1 cellular context compared by ENCODE assay signal in the genomic region with DNA sequence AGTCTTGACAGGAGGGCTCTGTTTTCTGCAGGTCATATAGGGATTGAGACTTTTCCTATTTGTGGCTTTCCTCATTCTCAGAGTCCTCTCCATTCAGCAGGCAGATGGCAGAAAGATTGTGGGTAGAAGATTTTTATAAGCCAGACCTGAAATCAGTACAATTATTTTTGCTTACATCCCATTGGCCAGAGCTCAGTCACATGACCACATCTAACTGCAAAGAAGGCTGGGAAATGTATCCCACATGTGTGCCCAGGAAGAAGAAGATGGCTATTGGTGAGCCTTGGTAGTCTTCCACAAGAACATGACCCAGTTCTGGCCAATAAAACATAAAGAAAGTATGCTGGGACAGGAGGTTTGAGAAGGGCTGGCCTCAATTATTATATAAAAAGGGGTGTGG.
TF ChIP-seq lines count a peak whose summit lies in the region.

No MANE protein-coding gene starts in this region.

TF ChIP-seq in H1, 55 proteins besides CTCF, POLR2A, EP300 and RAD21:
- TF ChIP-seq BCL11A (IDR thresholded peaks at IDR 0.05; ENCODE audit: low read depth in 2 of 2, low read length in 2 of 2): no peak
- TF ChIP-seq SP4 (IDR thresholded peaks at IDR 0.05; ENCODE audit: low read length): no peak
- TF ChIP-seq KDM4A (IDR thresholded peaks at IDR 0.05; ENCODE audit: low read depth, low read length, severe bottlenecking): no peak
- no peak for TF ChIP-seq SIN3A (conservative IDR thresholded peaks at IDR 0.05 in 1 of 2, IDR thresholded peaks at IDR 0.05 in 1 of 2; ENCODE audit: low read depth in 1 of 2, low read length in 2 of 2)
- no peak for TF ChIP-seq SIRT6 (IDR thresholded peaks at IDR 0.05; ENCODE audit: low read length)
- TF ChIP-seq YY1 (IDR thresholded peaks at IDR 0.05; ENCODE audit: low read depth, low read length): no peak
- no peak for TF ChIP-seq NANOG (IDR thresholded peaks at IDR 0.05; ENCODE audit: insufficient read depth, low read depth, low read length, poor library complexity, severe bottlenecking)
- TF ChIP-seq SUZ12 (IDR thresholded peaks at IDR 0.05; ENCODE audit: low read length): no peak
- TF ChIP-seq PHF8 (conservative IDR thresholded peaks at IDR 0.05; ENCODE audit: low read depth, low read length): no peak
- no peak for TF ChIP-seq JUN (IDR thresholded peaks at IDR 0.05; ENCODE audit: low read depth, low read length)
- no peak for TF ChIP-seq HDAC2 (IDR thresholded peaks at IDR 0.05; ENCODE audit: borderline replicate concordance in 1 of 2, low read depth in 2 of 2, low read length in 2 of 2)
- TF ChIP-seq KDM5A (IDR thresholded peaks at IDR 0.05; ENCODE audit: low read length): no peak
- no peak for TF ChIP-seq CREB1 (IDR thresholded peaks at IDR 0.05)
- TF ChIP-seq TEAD4 (IDR thresholded peaks at IDR 0.05; ENCODE audit: low read depth, low read length): no peak
- no peak for TF ChIP-seq FOSL1 (IDR thresholded peaks at IDR 0.05; ENCODE audit: insufficient read depth, low read depth, low read length)
- no peak for TF ChIP-seq HDAC6 (IDR thresholded peaks at IDR 0.05; ENCODE audit: low read depth, low read length)
- TF ChIP-seq POU5F1 (IDR thresholded peaks at IDR 0.05; ENCODE audit: low read depth, low read length): no peak
- TF ChIP-seq BACH1 (IDR thresholded peaks at IDR 0.05; ENCODE audit: low read length): no peak
- TF ChIP-seq, protein P1, sequence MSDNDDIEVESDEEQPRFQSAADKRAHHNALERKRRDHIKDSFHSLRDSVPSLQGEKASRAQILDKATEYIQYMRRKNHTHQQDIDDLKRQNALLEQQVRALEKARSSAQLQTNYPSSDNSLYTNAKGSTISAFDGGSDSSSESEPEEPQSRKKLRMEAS (IDR thresholded peaks at IDR 0.05): no peak
- no peak for TF ChIP-seq SIX5 (IDR thresholded peaks at IDR 0.05; ENCODE audit: low read depth, low read length)
